ENCODE assay signal across 8 cellular contexts in genomic region chr9:125747053-125747764, GRCh38. TPM values are rescaled to one million over a fixed set of nuclear protein-coding genes. Genes with fewer than 3 reads are reported as not detected.
A peak's percentile ranks its signal among the peaks of the same experiment; 100 is the strongest.
DNase-seq lines count a peak whose midpoint lies in the region; ATAC-seq, FAIRE-seq and TF ChIP-seq lines count a peak whose summit lies in the region.

TSS of gene PBX3 (plus strand) at chr9:125747373.

- TF ChIP-seq CTCF in GM10248 (IDR thresholded peaks at IDR 0.05; ENCODE audit: control extremely low read depth, extremely low read depth, low read depth, missing control alignments) = no peak
- no peak for TF ChIP-seq CTCF in H9 (conservative IDR thresholded peaks at IDR 0.05)
- TF ChIP-seq CTCF in H1 (IDR thresholded peaks at IDR 0.05; ENCODE audit: control extremely low read depth in 1 of 3, insufficient read depth in 1 of 3, low read depth in 1 of 3, low read length in 3 of 3) = no peak

- H2BK15ac ChIP-seq in H9 (ENCODE audit: low read depth, low read length) (no peak within 1 kb of the TSS), H1 (ENCODE audit: low read length) (peak within 1 kb of the TSS; percentile 49; the same call in 1 of the 2 replicates)

- no peak within 1 kb of the TSS for H2AFZ ChIP-seq in H9 (ENCODE audit: low read length)
- peak within 1 kb of the TSS; percentile 69; the same call in 1 of the 2 replicates for H2AFZ ChIP-seq in H1 (ENCODE audit: low read length)

- peaks cover 40 to 48% of the 10 kb centered on the region in 2 experiments for H3K4me1 Mint-ChIP-seq in H9
- H3K4me1 Mint-ChIP-seq in stimulated activated memory B cell treated with anti-CD40 and anti-IgM and Interleukin-4, amounts not matched to agents 10 μg/mL and 1 μg/mL and 100 μg/mL, for 72 hours = peaks cover 56% of the 10 kb centered on the region

- no CpG with 5 or more reads among the region's 107 CpGs for WGBS in H9 (ENCODE audit: extremely low coverage, insufficient read length, low lambda C conversion rate)
- WGBS in H1 (ENCODE audit: extremely low coverage in 1 of 2, insufficient coverage in 1 of 2, insufficient read length in 1 of 2, insufficient replicate concordance in 2 of 2, low coverage in 1 of 2, low lambda C conversion rate in 2 of 2, missing lambda C conversion rate in 1 of 2), 2 experiments = 1% methylated on average over 26 of the region's 107 CpGs; no CpG with 5 or more reads in 1 of the 2 experiments

- no peak within 1 kb of the TSS for H3T11ph ChIP-seq in H9 (ENCODE audit: low read length)

- no peak within 1 kb of the TSS for H2AK5ac ChIP-seq in H9 (ENCODE audit: insufficient read length, low read length)
- H2AK5ac ChIP-seq in H1 (ENCODE audit: low read depth, low read length) = no peak within 1 kb of the TSS

- no peak within 1 kb of the TSS for H3K23ac ChIP-seq in H9 (ENCODE audit: insufficient read length, low read depth, low read length)
- no peak within 1 kb of the TSS for H3K23ac ChIP-seq in H1 (ENCODE audit: insufficient read length)

- peaks cover 0 to 24% (median 1%) of the 10 kb centered on the region in 4 experiments; a peak in 1 of 8 replicates for H3K36me3 ChIP-seq in H1 (ENCODE audit: control insufficient read depth in 2 of 4, insufficient read depth in 4 of 4, low read length in 3 of 4)

- H3K4me3 ChIP-seq in H1 (ENCODE audit: extremely low read depth in 1 of 4, insufficient read depth in 2 of 4, low read depth in 3 of 4, low read length in 4 of 4) = peak within 1 kb of the TSS; percentile 82 to 99 (median 86)

- no peak within 1 kb of the TSS for H2BK5ac ChIP-seq in H9 (ENCODE audit: insufficient read length, low read length)
- H2BK5ac ChIP-seq in H1 (ENCODE audit: low read depth, low read length) = peak within 1 kb of the TSS; percentile 91

- H3K27me3 Mint-ChIP-seq in H9 (ENCODE audit: low read depth) = peaks cover 15% of the 10 kb centered on the region
- no peaks in the 10 kb centered on the region for H3K27me3 Mint-ChIP-seq in stimulated activated memory B cell treated with anti-CD40 and anti-IgM and Interleukin-4, amounts not matched to agents 10 μg/mL and 1 μg/mL and 100 μg/mL, for 72 hours

- no peak for TF ChIP-seq RAD21 in H1 (IDR thresholded peaks at IDR 0.05 in 1 of 2, conservative IDR thresholded peaks at IDR 0.05 in 1 of 2; ENCODE audit: low read depth in 2 of 2, low read length in 2 of 2)

- H3K4me2 ChIP-seq in H9 (ENCODE audit: insufficient read depth, insufficient read length, low read length) (peak within 1 kb of the TSS; percentile 78), H1 (ENCODE audit: insufficient read depth in 1 of 2, low read depth in 2 of 2, low read length in 2 of 2) (peak within 1 kb of the TSS; percentile 88 to 92)

- H3K79me1 ChIP-seq in H9 (ENCODE audit: insufficient read depth, low read depth, low read length, poor library complexity, severe bottlenecking) = no peaks in the 10 kb centered on the region
- H3K79me1 ChIP-seq in H1 (ENCODE audit: low read depth, low read length) = no peaks in the 10 kb centered on the region

- peak within 1 kb of the TSS; percentile 84 to 93 for H3K4me3 Mint-ChIP-seq in H9
- peak within 1 kb of the TSS; percentile 95 for H3K4me3 Mint-ChIP-seq in stimulated activated memory B cell treated with anti-CD40 and anti-IgM and Interleukin-4, amounts not matched to agents 10 μg/mL and 1 μg/mL and 100 μg/mL, for 72 hours

- peak within 1 kb of the TSS; percentile 50 for H3K9ac ChIP-seq in H9 (ENCODE audit: extremely low read depth, insufficient read length, low read length)
- H3K9ac ChIP-seq in H1 (replicated peaks in 1 of 4; ENCODE audit: extremely low read depth in 1 of 4, low read depth in 3 of 4, low read length in 3 of 4) = peak within 1 kb of the TSS; percentile 71 to 86 (median 76)

- POLR2A ChIA-PET in GM10248 (lab: Yijun Ruan, JAX) = no interaction called here
- POLR2A ChIA-PET in H1 (lab: Charles Lee; ENCODE audit: partially characterized antibody) = interaction anchor here (1.0 to 1.3 kb wide), 2 partner anchors 9 to 202 kb away, joined by 3 to 5 read pairs; no protein-coding TSS in a partner anchor

- peak in 1 of 2 experiments; percentile 41; a peak in 2 of 3 replicates for TF ChIP-seq POLR2A in H1 (IDR thresholded peaks at IDR 0.05; ENCODE audit: control extremely low read depth in 1 of 2, low read depth in 2 of 2, low read length in 2 of 2)

- peaks cover 4% of the 10 kb centered on the region; the same call in 1 of the 2 replicates for H3K4me1 ChIP-seq in H9 (ENCODE audit: insufficient read depth, low read length)
- peaks cover 4 to 16% (median 9%) of the 10 kb centered on the region in 4 experiments; a peak in 4 of 7 replicates for H3K4me1 ChIP-seq in H1 (replicated peaks in 1 of 4; ENCODE audit: control insufficient read depth in 3 of 4, insufficient read depth in 4 of 4, low read length in 3 of 4)

- H3K4ac ChIP-seq in H9 (ENCODE audit: low read depth, low read length) (no peak within 1 kb of the TSS), H1 (replicated peaks; ENCODE audit: insufficient read length, low read depth, low read length) (no peak within 1 kb of the TSS)

- no peak within 1 kb of the TSS for H2BK12ac ChIP-seq in H9 (ENCODE audit: insufficient read length, low read depth, low read length)
- H2BK12ac ChIP-seq in H1 (ENCODE audit: low read depth, low read length) = peak within 1 kb of the TSS; percentile 70; the same call in 1 of the 2 replicates

- H2BK120ac ChIP-seq in H9 (ENCODE audit: low read depth, low read length, poor library complexity, severe bottlenecking) (no peak within 1 kb of the TSS), H1 (replicated peaks; ENCODE audit: low read depth, low read length) (no peak within 1 kb of the TSS)

- H4K8ac ChIP-seq in H9 (replicated peaks; ENCODE audit: insufficient read length, low read depth, low read length) (no peak within 1 kb of the TSS), H1 (ENCODE audit: extremely low read depth, insufficient read depth, low read length) (peak within 1 kb of the TSS; percentile 95)

- CTCF ChIA-PET in GM10248 (lab: Yijun Ruan, JAX) (no interaction called here), H1 (lab: Charles Lee; ENCODE audit: partially characterized antibody) (no interaction called here)

- ATAC-seq in stimulated activated memory B cell treated with anti-CD40 and anti-IgM and Interleukin-4, amounts not matched to agents 10 μg/mL and 1 μg/mL and 100 μg/mL, for 72 hours = peak; percentile 22

- H3K9me3 Mint-ChIP-seq in H9 = no peaks in the 10 kb centered on the region; a peak in 1 of 5 replicates
- no peaks in the 10 kb centered on the region for H3K9me3 Mint-ChIP-seq in stimulated activated memory B cell treated with anti-CD40 and anti-IgM and Interleukin-4, amounts not matched to agents 10 μg/mL and 1 μg/mL and 100 μg/mL, for 72 hours

- H3K56ac ChIP-seq in H9 (ENCODE audit: insufficient read length, low read depth, low read length) (no peak within 1 kb of the TSS), H1 (replicated peaks; ENCODE audit: insufficient read length, low read depth, low read length) (peak within 1 kb of the TSS; percentile 11)

- H3K18ac ChIP-seq in H9 (ENCODE audit: insufficient read length, low read depth, low read length) (peak within 1 kb of the TSS; percentile 80), H1 (ENCODE audit: extremely low read depth, low read length) (peak within 1 kb of the TSS; percentile 95)

- no peak within 1 kb of the TSS for H3K27ac ChIP-seq in H9 (ENCODE audit: insufficient read length, low read depth, low read length)
- peak within 1 kb of the TSS; percentile 74; the same call in 1 of the 2 replicates for H3K27ac ChIP-seq in H1 (ENCODE audit: low read depth, low read length)

- H4K20me1 ChIP-seq in H9 (ENCODE audit: control insufficient read depth, insufficient read depth, insufficient read length) (no peaks in the 10 kb centered on the region), H1 (replicated peaks in 1 of 2; ENCODE audit: control insufficient read depth in 1 of 2, insufficient read depth in 2 of 2, low read length in 2 of 2) (no peaks in the 10 kb centered on the region)

- H4K5ac ChIP-seq in H9 (ENCODE audit: insufficient read length, low read depth, low read length) (no peak within 1 kb of the TSS), H1 (ENCODE audit: insufficient read length, low read depth, low read length) (peak within 1 kb of the TSS; percentile 82)

- TF ChIP-seq EP300 in H1 (IDR thresholded peaks at IDR 0.05; ENCODE audit: borderline replicate concordance in 1 of 2, low read depth in 2 of 2, low read length in 2 of 2) = no peak

- FAIRE-seq in H1 (lab: Jason Lieb, UNC) = no peak

- peak within 1 kb of the TSS; percentile 95 to 97 (median 96) for H3K27ac Mint-ChIP-seq in H9
- peak within 1 kb of the TSS; percentile 85 for H3K27ac Mint-ChIP-seq in stimulated activated memory B cell treated with anti-CD40 and anti-IgM and Interleukin-4, amounts not matched to agents 10 μg/mL and 1 μg/mL and 100 μg/mL, for 72 hours

- H3K14ac ChIP-seq in H9 (ENCODE audit: insufficient read depth, low read length) (peak within 1 kb of the TSS; percentile 70), H1 (ENCODE audit: insufficient read length) (no peak within 1 kb of the TSS)

- H3K9me3 ChIP-seq in H9 (ENCODE audit: control insufficient read depth, low read depth, low read length) (no peaks in the 10 kb centered on the region), H1 (ENCODE audit: insufficient read depth in 2 of 2, low read depth in 1 of 2, low read length in 1 of 2) (no peaks in the 10 kb centered on the region)

- H3K27me3 ChIP-seq in H9 (ENCODE audit: insufficient read depth, low read length) (0 out of 2 replicates have a peak, but pooled peaks cover 1% of the 10 kb centered on the region), H1 (replicated peaks in 1 of 4; ENCODE audit: control insufficient read depth in 3 of 4, extremely low read depth in 1 of 4, insufficient read depth in 3 of 4, low read length in 3 of 4) (no peaks in the 10 kb centered on the region)

- H4K91ac ChIP-seq in H9 (ENCODE audit: insufficient read length, low read depth, low read length) (no peak within 1 kb of the TSS), H1 (replicated peaks; ENCODE audit: insufficient read length, low read length) (peak within 1 kb of the TSS; percentile 89)

- H3K23me2 ChIP-seq in H9 (ENCODE audit: insufficient read length, low read depth, low read length, poor library complexity, severe bottlenecking) (peaks cover 16% of the 10 kb centered on the region), H1 (ENCODE audit: low read depth, low read length) (peaks cover 15% of the 10 kb centered on the region)

- no peak within 1 kb of the TSS for H2BK20ac ChIP-seq in H9 (ENCODE audit: low read depth, low read length, poor library complexity, severe bottlenecking)
- H2BK20ac ChIP-seq in H1 (ENCODE audit: low read length) = peak within 1 kb of the TSS; percentile 38; the same call in 1 of the 2 replicates

- DNase-seq in GM10248 (ENCODE audit: extremely low spot score) = peak; percentile 75
- no peak for DNase-seq in H9
- peak; percentile 45 for DNase-seq in NCI-H1092 (lab: John Stamatoyannopoulos, UW)
- peak; percentile 35 to 48 for DNase-seq in activated CD4-positive, alpha-beta T cell treated with anti-CD3 and anti-CD28 coated beads, Interleukin-2, amount 50 U/mL, for 48 hours
- DNase-seq in H1 (ENCODE audit: low read depth in 1 of 2, low spot score in 2 of 2) = peak in 1 of 2 experiments; percentile 66
- DNase-seq in mesenteric fat pad (ENCODE audit: low spot score) = no peak
- no peak for DNase-seq in NCI-H2107 treated with DMSO at 0.1 percent for 48 hours (lab: John Stamatoyannopoulos, UW; ENCODE audit: unreplicated experiment)

- H3K36me3 Mint-ChIP-seq in H9 (ENCODE audit: insufficient read depth in 1 of 3, low read depth in 3 of 3) = peaks cover 9 to 18% (median 10%) of the 10 kb centered on the region in 3 experiments; a peak in 6 of 7 replicates
- H3K36me3 Mint-ChIP-seq in stimulated activated memory B cell treated with anti-CD40 and anti-IgM and Interleukin-4, amounts not matched to agents 10 μg/mL and 1 μg/mL and 100 μg/mL, for 72 hours = peaks cover 28% of the 10 kb centered on the region

- H3K79me2 ChIP-seq in H9 (ENCODE audit: insufficient read depth, low read length) (no peaks in the 10 kb centered on the region), H1 (ENCODE audit: control insufficient read depth in 1 of 2, insufficient read depth in 2 of 2, low read length in 2 of 2) (peaks cover 0 to 40% of the 10 kb centered on the region in 2 experiments; a peak in 2 of 4 replicates)

RNA-seq across cellular contexts. Expression of gene PBX3, which starts in this region (rescaled TPM):
- 44.6 and 46.0 TPM in 2 replicates for total RNA-seq in H9 (2021)
- total RNA-seq in H1 (2021; fragmentation: NEBNext Ultra II Directional; extraction: Animal tissue kit (Norgen Biotek cat#: 25700)) = 44.3 and 45.1 TPM in 2 replicates
- 13.7 and 22.7 TPM in 2 replicates for polyA plus RNA-seq in H1 (2011; rRNA removed)
- 28.2 TPM for polyA plus RNA-seq in H1 (2011; cell fraction: cytosol; rRNA removed)
- polyA plus RNA-seq in H1 (2011; cell fraction: nucleus; rRNA removed) = 38.5 TPM
- polyA plus RNA-seq in H1 (2012, experiment 1 of 2) = 25.7 to 37.2 TPM (median 28.9 TPM) in 4 replicates
- polyA plus RNA-seq in H1 (2012, experiment 2 of 2) = 13.7 TPM
- polyA plus RNA-seq in H1 (2013, experiment 1 of 2) = 24.2 TPM
- 24.7 TPM for polyA plus RNA-seq in H1 (2013, experiment 2 of 2)
- 47.8 and 51.6 TPM in 2 replicates for polyA minus RNA-seq in H1 (2011; rRNA and poly(A)+ RNA removed)
- 37.6 TPM for polyA minus RNA-seq in H1 (2011; cell fraction: cytosol; rRNA and poly(A)+ RNA removed)
- polyA minus RNA-seq in H1 (2011; cell fraction: nucleus; rRNA and poly(A)+ RNA removed) = 331 TPM
- total RNA-seq in mesenteric fat pad = 28.8 TPM

Comparison
In these comparisons a context has a peak if more than half of its experiments do, and no peak if none do; other contexts are left out.
1. DNase-seq: peak in GM10248 (single experiment), NCI-H1092 (single experiment) and activated CD4-positive, alpha-beta T cell treated with anti-CD3 and anti-CD28 coated beads, Interleukin-2, amount 50 U/mL, for 48 hours (2 of 2); none in H9 (single experiment), mesenteric fat pad (single experiment) and NCI-H2107 treated with DMSO at 0.1 percent for 48 hours (single experiment).